In genomic region chr17:64532409-64532808, GRCh38 we compare ENCODE assay signal across 19 cellular contexts. TPM values are rescaled to one million over a fixed set of nuclear protein-coding genes. Genes with fewer than 3 reads are reported as not detected.
DNase-seq lines count a peak whose midpoint lies in the region; ATAC-seq and TF ChIP-seq lines count a peak whose summit lies in the region.
"Had no signal": no experiment of that assay in that cellular context is flagged by ENCODE, and none has a peak within 500 bp of the region (broad histone marks: within the 10 kb centered on the region; RNA-seq: fewer than 3 reads in every experiment).

No MANE protein-coding gene starts in this region.

- H3K4me3 ChIP-seq in IMR-90 (ENCODE audit: insufficient read depth, low read depth, low read length) (no peak overlapping the region), prostate gland (no peak overlapping the region)
- H3K4me3 ChIP-seq: MG63, PC-9 had no signal

- no peak overlapping the region for H2AFZ ChIP-seq in IMR-90 (replicated peaks; ENCODE audit: low read length, poor library complexity)
- H2AFZ ChIP-seq: PC-9 had no signal

- TF ChIP-seq POLR2A in IMR-90 (IDR thresholded peaks at IDR 0.05; ENCODE audit: low read depth, low read length) = peak; percentile 41; the same call in 1 of the 2 replicates
- TF ChIP-seq POLR2A in prostate gland (IDR thresholded peaks at IDR 0.05) = no peak

- H2AK9ac ChIP-seq in IMR-90 (replicated peaks; ENCODE audit: low read depth, low read length, poor library complexity) = no peak overlapping the region

- peaks cover 78% of the 10 kb centered on the region for H3K36me3 Mint-ChIP-seq in stimulated activated memory B cell treated with anti-CD40 and anti-IgM and Interleukin-4, amounts not matched to agents 10 μg/mL and 1 μg/mL and 100 μg/mL, for 72 hours

- H3K18ac ChIP-seq in IMR-90 (ENCODE audit: low read depth, low read length) = no peak overlapping the region

- no peak overlapping the region for H2BK120ac ChIP-seq in IMR-90 (ENCODE audit: low read depth, low read length)

- no peak overlapping the region for H3K4ac ChIP-seq in IMR-90 (ENCODE audit: low read depth, low read length)

- dilution Hi-C loops in IMR-90 (cut with HindIII; ENCODE audit: low sequenced_read_pairs, unreplicated experiment) = no loop called here

- no peak overlapping the region for H2AK5ac ChIP-seq in IMR-90 (ENCODE audit: low read depth, low read length)

- H4K8ac ChIP-seq in IMR-90 (ENCODE audit: low read depth in 2 of 2, low read length in 2 of 2) = peak overlapping the region in 1 of 2 experiments; percentile 22; a peak in 2 of 4 replicates

- BruUV-seq in IMR-90 (replicated peaks; lab: Mats Ljungman, UMichigan) = no TSS peak

- CTCF ChIA-PET in IMR-90 (lab: Yijun Ruan, JAX) = interaction anchor here (0.6 kb wide), 1 partner anchor 81 kb away, joined by 3 read pairs; no protein-coding TSS in a partner anchor

- no peak overlapping the region for H4K5ac ChIP-seq in IMR-90 (ENCODE audit: low read depth, low read length)

- no peaks in the 10 kb centered on the region for H3K27me3 Mint-ChIP-seq in stimulated activated memory B cell treated with anti-CD40 and anti-IgM and Interleukin-4, amounts not matched to agents 10 μg/mL and 1 μg/mL and 100 μg/mL, for 72 hours

- no peak overlapping the region for H3K4me2 ChIP-seq in IMR-90 (ENCODE audit: low read depth, low read length)
- H3K4me2 ChIP-seq: PC-9 had no signal

- H4K20me1 ChIP-seq in IMR-90 (ENCODE audit: insufficient read depth, low read length) = peaks cover 46% of the 10 kb centered on the region

- no peak overlapping the region for H3K4me3 Mint-ChIP-seq in stimulated activated memory B cell treated with anti-CD40 and anti-IgM and Interleukin-4, amounts not matched to agents 10 μg/mL and 1 μg/mL and 100 μg/mL, for 72 hours

- intact Hi-C loops in Right ventricle myocardium superior (cut with DNase I) (no loop called here), cardiac septum (cut with DNase I) (no loop called here), IMR-90 (cut with micrococcal nuclease) (no loop called here), prostate gland (cut with DNase I) (no loop called here)

- H3K27me3 ChIP-seq in IMR-90 (ENCODE audit: control insufficient read depth, insufficient read depth, low read length) (no peaks in the 10 kb centered on the region), prostate gland (replicated peaks; ENCODE audit: insufficient read depth) (no peaks in the 10 kb centered on the region)
- H3K27me3 ChIP-seq: MG63 had no signal

- H3K14ac ChIP-seq in IMR-90 (replicated peaks; ENCODE audit: low read depth, low read length) = no peak overlapping the region; the same call in 1 of the 2 replicates

- in situ Hi-C loops in IMR-90 (cut with MboI; ENCODE audit: low sequenced_read_pairs) = no loop called here

- no CpG with 5 or more reads among the region's 5 CpGs for WGBS in IMR-90 (ENCODE audit: extremely low coverage in 2 of 2, insufficient read length in 1 of 2), 2 experiments
- 90% methylated on average over 5 of the region's 5 CpGs for WGBS in prostate gland

- POLR2A ChIA-PET in IMR-90 (lab: Charles Lee; ENCODE audit: unreplicated experiment) = no interaction called here

- no peak overlapping the region for H3K27ac ChIP-seq in IMR-90 (ENCODE audit: insufficient read depth, low read length)
- H3K27ac ChIP-seq in prostate gland = no peak overlapping the region
- H3K27ac ChIP-seq: PC-9 had no signal

- TF ChIP-seq RAD21 in IMR-90 (IDR thresholded peaks at IDR 0.05; ENCODE audit: low read length) = no peak

- no peak overlapping the region for H2BK5ac ChIP-seq in IMR-90 (ENCODE audit: low read depth, low read length, poor library complexity, severe bottlenecking)

- peaks cover 18% of the 10 kb centered on the region for H3K4me1 Mint-ChIP-seq in stimulated activated memory B cell treated with anti-CD40 and anti-IgM and Interleukin-4, amounts not matched to agents 10 μg/mL and 1 μg/mL and 100 μg/mL, for 72 hours

- no peak overlapping the region for H3K9ac ChIP-seq in IMR-90 (ENCODE audit: low read depth, low read length)

- H2BK20ac ChIP-seq in IMR-90 (ENCODE audit: low read depth, low read length) = no peak overlapping the region

- DNase-seq in Right ventricle myocardium superior (no peak), cardiac septum (ENCODE audit: low spot score) (no peak), IMR-90 (no peak), fibroblast of peridontal ligament (ENCODE audit: extremely low read depth) (peak; percentile 37), GM19240 (ENCODE audit: insufficient read length, low spot score) (no peak), prostate gland (ENCODE audit: low spot score) (no peak)
- DNase-seq: Caco-2, DMS153, EL, H7, MG63, NCI-H1092, NCI-H146, NCI-H2081, NCI-H510A, NCI-H774, PC-9 had no signal

- TF ChIP-seq CTCF in IMR-90 (conservative IDR thresholded peaks at IDR 0.05; ENCODE audit: low read depth, low read length) (no peak), prostate gland (IDR thresholded peaks at IDR 0.05) (no peak)

- H4K91ac ChIP-seq in IMR-90 (ENCODE audit: insufficient read depth, low read depth, low read length) = no peak overlapping the region

- H2BK15ac ChIP-seq in IMR-90 (ENCODE audit: low read depth, low read length) = no peak overlapping the region

- peak overlapping the region; percentile 44 for H3K27ac Mint-ChIP-seq in stimulated activated memory B cell treated with anti-CD40 and anti-IgM and Interleukin-4, amounts not matched to agents 10 μg/mL and 1 μg/mL and 100 μg/mL, for 72 hours

- no peak overlapping the region for H3K56ac ChIP-seq in IMR-90 (ENCODE audit: extremely low read depth, insufficient read depth, low read length)

- no peaks in the 10 kb centered on the region for H3K9me3 Mint-ChIP-seq in stimulated activated memory B cell treated with anti-CD40 and anti-IgM and Interleukin-4, amounts not matched to agents 10 μg/mL and 1 μg/mL and 100 μg/mL, for 72 hours

- ATAC-seq in Right ventricle myocardium superior (ENCODE audit: poor library complexity) (peak; percentile 55), IMR-90 (ENCODE audit: low read depth) (no peak; the same call in 1 of the 2 replicates)
- ATAC-seq in stimulated activated memory B cell treated with anti-CD40 and anti-IgM and Interleukin-4, amounts not matched to agents 10 μg/mL and 1 μg/mL and 100 μg/mL, for 72 hours = no peak
- ATAC-seq: HepG2 had no signal

- H3K23ac ChIP-seq in IMR-90 (ENCODE audit: low read depth, low read length) = no peak overlapping the region; the same call in 1 of the 2 replicates

- H3K9me3 ChIP-seq in IMR-90 (ENCODE audit: control insufficient read depth, insufficient read depth, low read length) (no peaks in the 10 kb centered on the region), prostate gland (no peaks in the 10 kb centered on the region)
- H3K9me3 ChIP-seq: Caco-2, MG63 had no signal

- H3K4me1 ChIP-seq in IMR-90 (ENCODE audit: control insufficient read depth, insufficient read depth, low read length) (no peaks in the 10 kb centered on the region), prostate gland (replicated peaks) (peaks cover 10% of the 10 kb centered on the region)
- H3K4me1 ChIP-seq: Caco-2 had no signal

- peaks cover 47% of the 10 kb centered on the region for H3K36me3 ChIP-seq in IMR-90 (ENCODE audit: control insufficient read depth, insufficient read depth, low read length)
- H3K36me3 ChIP-seq in prostate gland = peaks cover 7 to 10% of the 10 kb centered on the region in 2 donors

- H3K9me1 ChIP-seq in IMR-90 (ENCODE audit: insufficient read depth, low read length) = peaks cover 15% of the 10 kb centered on the region; the same call in 1 of the 2 replicates

- peaks cover under 1 to 43% of the 10 kb centered on the region in 2 experiments; a peak in 3 of 4 replicates for H3K79me1 ChIP-seq in IMR-90 (ENCODE audit: low read depth in 1 of 2, low read length in 2 of 2)

TF ChIP-seq in IMR-90, 13 proteins besides CTCF, POLR2A, EP300 and RAD21 (continues in another document):
- TF ChIP-seq NFE2L2 (IDR thresholded peaks at IDR 0.05; ENCODE audit: low read depth, low read length) (no peak), SMC3 (IDR thresholded peaks at IDR 0.05; ENCODE audit: low read depth, low read length) (no peak), RCOR1 (IDR thresholded peaks at IDR 0.05; ENCODE audit: insufficient replicate concordance, low read length) (no peak), CEBPB (IDR thresholded peaks at IDR 0.05; ENCODE audit: low read depth, low read length) (no peak), MAFK (IDR thresholded peaks at IDR 0.05; ENCODE audit: low read depth, low read length) (no peak), RFX5 (IDR thresholded peaks at IDR 0.05; ENCODE audit: low read depth, low read length) (no peak), MAZ (IDR thresholded peaks at IDR 0.05; ENCODE audit: borderline replicate concordance, low read depth, low read length) (no peak), BHLHE40 (IDR thresholded peaks at IDR 0.05; ENCODE audit: low read depth, low read length) (no peak), FOS (IDR thresholded peaks at IDR 0.05; ENCODE audit: low read depth, low read length) (no peak)

RNA-seq across cellular contexts. Expression of gene CEP95, which starts 25.6 kb away (rescaled TPM):
- total RNA-seq in Right ventricle myocardium superior (11.2 TPM), cardiac septum (16.4 TPM), IMR-90 (2012; rRNA removed) (6.1 and 13.3 TPM in 2 replicates), prostate gland (10 to 100 TPM; 26.8 to 50.6 TPM)
- polyA plus RNA-seq in IMR-90 (2012; rRNA removed) = 12.4 and 13.6 TPM in 2 replicates
- 1.8 and 2.2 TPM in 2 replicates for polyA plus RNA-seq in IMR-90 (2012; cell fraction: cytosol; rRNA removed)
- polyA plus RNA-seq in IMR-90 (2012; cell fraction: nucleus; rRNA removed; ENCODE audit: low replicate concordance) = 8.1 and 70.7 TPM in 2 replicates

RNA-seq across cellular contexts. Expression of gene DDX5, which starts 26.3 kb away (rescaled TPM):
- total RNA-seq in Right ventricle myocardium superior (262 TPM), cardiac septum (443 TPM), IMR-90 (2012; rRNA removed) (253 and 330 TPM in 2 replicates), prostate gland (1,000 to 10,000 TPM; 1,009 to 1,102 TPM)
- 781 and 848 TPM in 2 replicates for polyA plus RNA-seq in IMR-90 (2012; rRNA removed)
- polyA plus RNA-seq in IMR-90 (2012; cell fraction: cytosol; rRNA removed) = 975 and 1,133 TPM in 2 replicates
- 2,426 and 5,868 TPM in 2 replicates for polyA plus RNA-seq in IMR-90 (2012; cell fraction: nucleus; rRNA removed; ENCODE audit: low replicate concordance)

RNA-seq across cellular contexts. Expression of gene POLG2, which starts 35.6 kb away (rescaled TPM):
- total RNA-seq in Right ventricle myocardium superior (7.4 TPM), cardiac septum (8.0 TPM), IMR-90 (2012; rRNA removed) (7.0 and 9.2 TPM in 2 replicates), prostate gland (1 to 10 TPM; 5.3 to 9.7 TPM)
- 6.6 and 7.7 TPM in 2 replicates for polyA plus RNA-seq in IMR-90 (2012; rRNA removed)
- polyA plus RNA-seq in IMR-90 (2012; cell fraction: cytosol; rRNA removed) = 1.7 and 3.1 TPM in 2 replicates
- polyA plus RNA-seq in IMR-90 (2012; cell fraction: nucleus; rRNA removed; ENCODE audit: low replicate concordance) = 5.9 and 26.6 TPM in 2 replicates
